Comparison of ENCODE assay signal across 21 cellular contexts in genomic region chr9:130842547-130842946, GRCh38. TPM values are rescaled to one million over a fixed set of nuclear protein-coding genes. Genes with fewer than 3 reads are reported as not detected.
DNase-seq lines count a peak whose midpoint lies in the region; ATAC-seq and TF ChIP-seq lines count a peak whose summit lies in the region.
"Had no signal": no experiment of that assay in that cellular context is flagged by ENCODE, and none has a peak within 500 bp of the region (broad histone marks: within the 10 kb centered on the region; RNA-seq: fewer than 3 reads in every experiment).

No MANE protein-coding gene starts in this region.

- H3K79me2 ChIP-seq in mammary epithelial cell (ENCODE audit: insufficient read depth, low read length) (peaks cover 90% of the 10 kb centered on the region), fibroblast of lung (ENCODE audit: control insufficient read depth, insufficient read depth, low read length) (peaks cover 80% of the 10 kb centered on the region), osteoblast (ENCODE audit: insufficient read depth, low read length) (peaks cover 80% of the 10 kb centered on the region)

- CTCF ChIA-PET in MCF 10A (lab: Yijun Ruan, JAX) = interaction anchor here (0.5 to 1.0 kb wide), 3 partner anchors 24 to 204 kb away, joined by 3 to 4 read pairs (median 4); no protein-coding TSS in a partner anchor
- CTCF ChIA-PET in mammary epithelial cell (lab: Charles Lee; ENCODE audit: low non-redundant PET) = no interaction called here

- H3K9me3 Mint-ChIP-seq in MCF 10A (ENCODE audit: unreplicated experiment) = no peaks in the 10 kb centered on the region
- H3K9me3 Mint-ChIP-seq: activated CD4-positive, alpha-beta T cell treated with anti-CD3 and anti-CD28 coated beads, Interleukin-2, amount 10 ng/mL, durations not matched to agents 24 days and 14 days; CD4-positive, alpha-beta T cell had no signal

- peak overlapping the region; percentile 50 for H3K27ac Mint-ChIP-seq in MCF 10A (ENCODE audit: low read depth, unreplicated experiment)
- H3K27ac Mint-ChIP-seq: activated CD4-positive, alpha-beta T cell treated with anti-CD3 and anti-CD28 coated beads, Interleukin-2, amount 10 ng/mL, durations not matched to agents 24 days and 14 days; CD4-positive, alpha-beta T cell had no signal

- dilution Hi-C loops in mammary epithelial cell (cut with HindIII; ENCODE audit: low sequenced_read_pairs) = no loop called here

- intact Hi-C loops in MCF 10A (cut with micrococcal nuclease) (no loop called here), mammary epithelial cell (cut with micrococcal nuclease) (no loop called here), vagina (cut with DNase I) (no loop called here)

- H3K9ac ChIP-seq in mammary epithelial cell (ENCODE audit: insufficient read depth, low read length) = no peak overlapping the region
- no peak overlapping the region for H3K9ac ChIP-seq in fibroblast of lung (ENCODE audit: insufficient read depth, low read length)

- H2AFZ ChIP-seq in mammary epithelial cell (ENCODE audit: low read depth, low read length) (no peak overlapping the region), fibroblast of lung (ENCODE audit: low read length) (no peak overlapping the region), osteoblast (ENCODE audit: low read length) (no peak overlapping the region)

- in situ Hi-C loops in mammary epithelial cell (cut with MboI; ENCODE audit: low sequenced_read_pairs in 2 of 2) = no loop called here

- DNase-seq in MCF 10A (ENCODE audit: unreplicated experiment) (no peak), mammary epithelial cell (no peak), fibroblast of lung (ENCODE audit: low read depth in 2 of 2) (no peak), osteoblast (ENCODE audit: insufficient read length, low spot score, missing footprints) (no peak), vagina (ENCODE audit: extremely low spot score in 2 of 2) (no peak), epidermal melanocyte (ENCODE audit: insufficient read length, low spot score) (no peak), hepatic stellate cell (ENCODE audit: low spot score) (no peak)
- DNase-seq: activated CD4-positive, alpha-beta T cell treated with anti-CD3 and anti-CD28 coated beads, Interleukin-2, amount 10 ng/mL, durations not matched to agents 24 days and 14 days; CD4-positive, alpha-beta T cell; cerebellar nuclear complex; hippocampal formation; left lung; NCI-H2029; NCI-H748 treated with DMSO at 0.1 percent for 48 hours; occipital lobe; T-helper 2 cell had no signal

- peaks cover 28% of the 10 kb centered on the region for H3K4me1 ChIP-seq in mammary epithelial cell (ENCODE audit: insufficient read depth, low read length)
- peaks cover 52% of the 10 kb centered on the region for H3K4me1 ChIP-seq in fibroblast of lung (ENCODE audit: control insufficient read depth, extremely low read depth, insufficient read depth, low read length)
- peaks cover 82% of the 10 kb centered on the region for H3K4me1 ChIP-seq in osteoblast (ENCODE audit: insufficient read depth, low read length)
- H3K4me1 ChIP-seq in vagina = peaks cover 90% of the 10 kb centered on the region

- H3K36me3 ChIP-seq in mammary epithelial cell (ENCODE audit: insufficient read depth, low read length) (no peaks in the 10 kb centered on the region), fibroblast of lung (ENCODE audit: control insufficient read depth, insufficient read depth, low read length) (no peaks in the 10 kb centered on the region), osteoblast (ENCODE audit: insufficient read depth, low read length) (peaks cover 15% of the 10 kb centered on the region), vagina (no peaks in the 10 kb centered on the region)
- H3K36me3 ChIP-seq: left lung, tibial nerve had no signal

- no peaks in the 10 kb centered on the region for H4K20me1 ChIP-seq in mammary epithelial cell (ENCODE audit: insufficient read depth, low read length)
- H4K20me1 ChIP-seq in fibroblast of lung (ENCODE audit: control insufficient read depth, extremely low read depth, insufficient read depth, low read length) = no peaks in the 10 kb centered on the region
- H4K20me1 ChIP-seq in osteoblast (ENCODE audit: insufficient read depth, low read length) = peaks cover 40% of the 10 kb centered on the region

- no peak for ATAC-seq in HG02938 (IDR thresholded peaks at IDR 0.05; ENCODE audit: unreplicated experiment)
- ATAC-seq: left lung had no signal

- no peak overlapping the region for H3K4me3 ChIP-seq in mammary epithelial cell (replicated peaks in 1 of 3; ENCODE audit: insufficient read depth in 1 of 3, low read depth in 2 of 3, low read length in 3 of 3)
- H3K4me3 ChIP-seq in fibroblast of lung (replicated peaks in 1 of 4; ENCODE audit: control extremely low read depth in 1 of 4, insufficient read depth in 1 of 4, low read depth in 3 of 4, low read length in 4 of 4) = no peak overlapping the region
- H3K4me3 ChIP-seq in osteoblast (ENCODE audit: insufficient read depth, low read length) = no peak overlapping the region
- no peak overlapping the region for H3K4me3 ChIP-seq in vagina
- H3K4me3 ChIP-seq: left lung, tibial nerve had no signal

- TF ChIP-seq CTCF in MCF 10A (IDR thresholded peaks at IDR 0.05; ENCODE audit: unreplicated experiment) = no peak
- TF ChIP-seq CTCF in mammary epithelial cell (conservative IDR thresholded peaks at IDR 0.05 in 1 of 2, IDR thresholded peaks at IDR 0.05 in 1 of 2; ENCODE audit: extremely low read depth in 1 of 2, insufficient read depth in 1 of 2, low read depth in 1 of 2, low read length in 2 of 2) = no peak
- TF ChIP-seq CTCF in fibroblast of lung (conservative IDR thresholded peaks at IDR 0.05 in 1 of 2, IDR thresholded peaks at IDR 0.05 in 1 of 2; ENCODE audit: low read depth in 1 of 2, low read length in 2 of 2) = no peak
- no peak for TF ChIP-seq CTCF in osteoblast (IDR thresholded peaks at IDR 0.05; ENCODE audit: extremely low read depth, low read depth, low read length)
- TF ChIP-seq CTCF in vagina (IDR thresholded peaks at IDR 0.05) = no peak

- WGBS in mammary epithelial cell (ENCODE audit: low coverage, missing lambda C conversion rate) = 89% methylated on average over 4 of the region's 4 CpGs

- H3K27me3 Mint-ChIP-seq in MCF 10A (ENCODE audit: insufficient read depth, unreplicated experiment) = no peaks in the 10 kb centered on the region
- H3K27me3 Mint-ChIP-seq: activated CD4-positive, alpha-beta T cell treated with anti-CD3 and anti-CD28 coated beads, Interleukin-2, amount 10 ng/mL, durations not matched to agents 24 days and 14 days; CD4-positive, alpha-beta T cell had no signal

- H3K4me1 Mint-ChIP-seq in MCF 10A (ENCODE audit: insufficient read depth, unreplicated experiment) = peaks cover 61% of the 10 kb centered on the region

- no peak overlapping the region for H3K4me2 ChIP-seq in mammary epithelial cell (ENCODE audit: insufficient read depth, low read depth, low read length)
- H3K4me2 ChIP-seq in fibroblast of lung (ENCODE audit: extremely low read depth, insufficient read depth, low read length) = peak overlapping the region; percentile 36
- no peak overlapping the region for H3K4me2 ChIP-seq in osteoblast (ENCODE audit: insufficient read depth, low read length)

- H3K27ac ChIP-seq in mammary epithelial cell (ENCODE audit: insufficient read depth, low read depth, low read length) (no peak overlapping the region), fibroblast of lung (ENCODE audit: insufficient read depth, low read length) (peak overlapping the region; percentile 51), osteoblast (ENCODE audit: low read depth, low read length) (peak overlapping the region; percentile 49), vagina (peak overlapping the region; percentile 54)
- H3K27ac ChIP-seq: left lung had no signal

- H3K9me3 ChIP-seq in mammary epithelial cell (replicated peaks; ENCODE audit: insufficient read depth, low read length) = no peaks in the 10 kb centered on the region
- H3K9me3 ChIP-seq in fibroblast of lung (ENCODE audit: control insufficient read depth, insufficient read depth, low read depth, low read length) = no peaks in the 10 kb centered on the region
- no peaks in the 10 kb centered on the region for H3K9me3 ChIP-seq in osteoblast (ENCODE audit: low read depth, low read length)
- no peaks in the 10 kb centered on the region for H3K9me3 ChIP-seq in vagina
- H3K9me3 ChIP-seq: left lung, tibial nerve had no signal

- POLR2A ChIA-PET in MCF 10A (lab: Yijun Ruan, JAX) = interaction anchor here (0.8 to 1.0 kb wide), 3 partner anchors 68 to 149 kb away, joined by 3 to 4 read pairs (median 3); partner anchors contain the start of gene EXOSC2

- BruUV-seq in MCF 10A (replicated peaks; lab: Mats Ljungman, UMichigan) = no TSS peak
- no TSS peak for BruUV-seq in mammary epithelial cell (replicated peaks; lab: Mats Ljungman, UMichigan)

- H3K27me3 ChIP-seq in mammary epithelial cell (ENCODE audit: insufficient read depth, low read length) (no peaks in the 10 kb centered on the region), fibroblast of lung (ENCODE audit: control insufficient read depth, insufficient read depth, low read length) (no peaks in the 10 kb centered on the region), osteoblast (ENCODE audit: insufficient read depth, low read length) (no peaks in the 10 kb centered on the region), vagina (no peaks in the 10 kb centered on the region)
- H3K27me3 ChIP-seq: left lung, tibial nerve had no signal

- peaks cover 16% of the 10 kb centered on the region for H3K36me3 Mint-ChIP-seq in MCF 10A (ENCODE audit: insufficient read depth, unreplicated experiment)

- no peak for TF ChIP-seq POLR2A in vagina (IDR thresholded peaks at IDR 0.05)

- H3K4me3 Mint-ChIP-seq in MCF 10A (ENCODE audit: unreplicated experiment) = no peak overlapping the region
- H3K4me3 Mint-ChIP-seq: activated CD4-positive, alpha-beta T cell treated with anti-CD3 and anti-CD28 coated beads, Interleukin-2, amount 10 ng/mL, durations not matched to agents 24 days and 14 days; CD4-positive, alpha-beta T cell had no signal

RNA-seq across cellular contexts. Expression of gene ABL1, which starts 7.5 kb away (rescaled TPM):
- 67.5 TPM in 2 replicates for total RNA-seq in MCF 10A (2022)
- total RNA-seq in mammary epithelial cell = 10 to 100 TPM; 50.5 to 52.8 TPM
- 19.4 TPM for polyA plus RNA-seq in mammary epithelial cell
- 90.2 TPM for polyA minus RNA-seq in mammary epithelial cell
- 47.8 and 65.4 TPM in 2 replicates for total RNA-seq in fibroblast of lung
- 44.3 and 46.6 TPM in 2 replicates for polyA plus RNA-seq in fibroblast of lung
- 61.9 and 70.2 TPM in 2 replicates for polyA plus RNA-seq in fibroblast of lung (2012)
- polyA minus RNA-seq in fibroblast of lung (ENCODE audit: low replicate concordance) = 142 and 174 TPM in 2 replicates
- 92.2 and 94.8 TPM in 2 replicates for total RNA-seq in osteoblast
- total RNA-seq in vagina = 68.5 TPM

RNA-seq across cellular contexts. Expression of gene QRFP, which starts 54.1 kb away (rescaled TPM):
- total RNA-seq in MCF 10A (2022) (not detected in 2 replicates), mammary epithelial cell (not detected), fibroblast of lung (not detected in 2 replicates), osteoblast (not detected in 2 replicates), vagina (not detected)
- polyA plus RNA-seq in mammary epithelial cell (not detected), fibroblast of lung (not detected in 2 replicates)
- polyA minus RNA-seq in mammary epithelial cell (not detected), fibroblast of lung (ENCODE audit: low replicate concordance) (not detected in 2 replicates)
- 0.17 and 0.40 TPM in 2 replicates for polyA plus RNA-seq in fibroblast of lung (2012)
- total RNA-seq: activated CD4-positive, alpha-beta T cell treated with anti-CD3 and anti-CD28 coated beads, Interleukin-2, amount 10 ng/mL, durations not matched to agents 24 days and 14 days; CD4-positive, alpha-beta T cell; Daoy; epithelial cell of proximal tubule; occipital lobe; RPMI7951; tibial nerve had no signal
